ENCODE assay signal across 9 cellular contexts in genomic region chr6:37783025-37783825, GRCh38. TPM values are rescaled to one million over a fixed set of nuclear protein-coding genes. Genes with fewer than 3 reads are reported as not detected.
DNase-seq lines count a peak whose midpoint lies in the region; ATAC-seq and TF ChIP-seq lines count a peak whose summit lies in the region.
"Had no signal": no experiment of that assay in that cellular context is flagged by ENCODE, and none has a peak within 500 bp of the region (broad histone marks: within the 10 kb centered on the region; RNA-seq: fewer than 3 reads in every experiment).

No MANE protein-coding gene starts in this region.

- intact Hi-C loops in lower lobe of right lung (cut with DNase I): no loop called here

- TF ChIP-seq CTCF in lower lobe of right lung (IDR thresholded peaks at IDR 0.05) (no peak), suprapubic skin (IDR thresholded peaks at IDR 0.05) (no peak)

- H3K27ac ChIP-seq in duodenal mucosa (ENCODE audit: low read depth, low read length) (no peak overlapping the region), lower lobe of right lung (no peak overlapping the region), suprapubic skin (peak overlapping the region; percentile 1)
- H3K27ac ChIP-seq: SJSA1 had no signal

- peak; percentile 60 to 81 for DNase-seq in NCI-H526 (lab: John Stamatoyannopoulos, UW)
- DNase-seq in lower lobe of right lung: no peak
- DNase-seq in suprapubic skin (ENCODE audit: low spot score in 2 of 2): no peak
- no peak for DNase-seq in HAP-1 (ENCODE audit: low spot score in 2 of 2)

- H3K27me3 ChIP-seq in duodenal mucosa (ENCODE audit: control insufficient read depth in 1 of 2, insufficient read depth in 2 of 2, low read length in 2 of 2) (peaks cover 9 to 24% of the 10 kb centered on the region in 2 donors), lower lobe of right lung (ENCODE audit: low read depth) (peaks cover 12% of the 10 kb centered on the region), suprapubic skin (peaks cover 3% of the 10 kb centered on the region), HAP-1 (ENCODE audit: low read depth) (peaks cover 3% of the 10 kb centered on the region; the same call in 1 of the 2 replicates)
- H3K27me3 ChIP-seq: SJSA1 had no signal

- no peak for TF ChIP-seq POLR2A in suprapubic skin (IDR thresholded peaks at IDR 0.05)

- H3K4me1 ChIP-seq in duodenal mucosa (ENCODE audit: control insufficient read depth in 1 of 2, insufficient read depth in 2 of 2, low read length in 2 of 2) (peaks cover 12 to 15% of the 10 kb centered on the region in 2 donors), lower lobe of right lung (peaks cover 20% of the 10 kb centered on the region), suprapubic skin (peaks cover 25% of the 10 kb centered on the region), HAP-1 (no peaks in the 10 kb centered on the region)
- H3K4me1 ChIP-seq: SJSA1 had no signal

- no peaks in the 10 kb centered on the region for H3K9me3 ChIP-seq in duodenal mucosa (ENCODE audit: control insufficient read depth in 1 of 2, low read length in 2 of 2)
- H3K9me3 ChIP-seq in lower lobe of right lung: no peaks in the 10 kb centered on the region
- H3K9me3 ChIP-seq in suprapubic skin: no peaks in the 10 kb centered on the region
- H3K9me3 ChIP-seq in HAP-1: no peaks in the 10 kb centered on the region
- H3K9me3 ChIP-seq: SJSA1 had no signal

- H3K9ac ChIP-seq in duodenal mucosa (ENCODE audit: low read depth in 1 of 2, low read length in 2 of 2): peak overlapping the region; percentile 16 to 60

- H3K36me3 ChIP-seq in duodenal mucosa (ENCODE audit: control insufficient read depth in 1 of 2, insufficient read depth in 2 of 2, low read length in 2 of 2) (no peaks in the 10 kb centered on the region), lower lobe of right lung (no peaks in the 10 kb centered on the region), suprapubic skin (no peaks in the 10 kb centered on the region), HAP-1 (replicated peaks) (no peaks in the 10 kb centered on the region)
- H3K36me3 ChIP-seq: SJSA1 had no signal

- H3K4me3 ChIP-seq in GM08714 (ENCODE audit: low read length) (peak overlapping the region; percentile 40; the same call in 1 of the 2 replicates), duodenal mucosa (ENCODE audit: low read depth in 1 of 2, low read length in 2 of 2) (peak overlapping the region; percentile 75 to 76), lower lobe of right lung (peak overlapping the region; percentile 51), suprapubic skin (peak overlapping the region; percentile 55), HAP-1 (no peak overlapping the region)
- H3K4me3 ChIP-seq: SJSA1 had no signal

- in situ Hi-C loops in HAP-1 (cut with MboI; ENCODE audit: low sequenced_read_pairs): no loop called here

- ATAC-seq in lower lobe of right lung: peak; percentile 28 to 51
- no peak for ATAC-seq in GM18502 (IDR thresholded peaks at IDR 0.05; ENCODE audit: poor library complexity, unreplicated experiment)
- no peak for ATAC-seq in HG03342 (IDR thresholded peaks at IDR 0.05; ENCODE audit: unreplicated experiment)

- WGBS in suprapubic skin: 17% methylated on average over 19 of the region's 22 CpGs

- no peak for TF ChIP-seq EP300 in suprapubic skin (IDR thresholded peaks at IDR 0.05)

RNA-seq across cellular contexts. Expression of gene ZFAND3, which starts 36.3 kb away (rescaled TPM):
- total RNA-seq in lower lobe of right lung (83.3 TPM), suprapubic skin (10 to 100 TPM; 31.1 to 41.0 (median 36.3) TPM)

Comparison
In these comparisons a context has a peak if more than half of its experiments do, and no peak if none do; other contexts are left out.
1. DNase-seq: peak in NCI-H526 (2 of 2); none in lower lobe of right lung (single experiment), suprapubic skin (0 of 2) and HAP-1 (0 of 2).
2. ATAC-seq: peak in lower lobe of right lung (2 of 2); none in GM18502 (single experiment) and HG03342 (single experiment).